1 cellular context compared by ENCODE assay signal in genomic region chr7:106165328-106165727, GRCh38.
TF ChIP-seq lines count a peak whose summit lies in the region.

No MANE protein-coding gene starts in this region.

TF ChIP-seq in HepG2, 621 proteins besides CTCF, POLR2A, EP300 and RAD21 (continued from another document):
- TF ChIP-seq FOXP4 (CRISPR knock-in tag; IDR thresholded peaks at IDR 0.05) (no peak), SPEN (CRISPR knock-in tag; IDR thresholded peaks at IDR 0.05; ENCODE audit: low read depth) (no peak), NRL (CRISPR knock-in tag; IDR thresholded peaks at IDR 0.05; ENCODE audit: borderline replicate concordance) (no peak), CEBPZ (IDR thresholded peaks at IDR 0.05; ENCODE audit: low read length) (no peak), FOXJ3 (CRISPR knock-in tag; IDR thresholded peaks at IDR 0.05; ENCODE audit: borderline replicate concordance) (no peak), ZNF567 (CRISPR knock-in tag; IDR thresholded peaks at IDR 0.05; ENCODE audit: borderline replicate concordance) (no peak)
